In genomic region chr21:34268493-34268892, GRCh38 we compare ENCODE assay signal across 20 cellular contexts.
DNase-seq lines count a peak whose midpoint lies in the region; ATAC-seq, FAIRE-seq and TF ChIP-seq lines count a peak whose summit lies in the region.
"Had no signal": no experiment of that assay in that cellular context is flagged by ENCODE, and none has a peak within 500 bp of the region (broad histone marks: within the 10 kb centered on the region; RNA-seq: fewer than 3 reads in every experiment).

No MANE protein-coding gene starts in this region.

- TF ChIP-seq EP300 in HepG2 (IDR thresholded peaks at IDR 0.05; ENCODE audit: low read depth in 2 of 2, low read length in 2 of 2) (no peak), HepG2 (CRISPR knock-in tag; IDR thresholded peaks at IDR 0.05; ENCODE audit: borderline replicate concordance) (no peak)

- H3K27me3 ChIP-seq in HepG2 (ENCODE audit: control insufficient read depth in 1 of 2, insufficient read depth in 2 of 2, low read length in 2 of 2) (peaks cover 0 to 4% of the 10 kb centered on the region in 2 experiments; a peak in 3 of 5 replicates), right lobe of liver (no peaks in the 10 kb centered on the region), mesendoderm (ENCODE audit: insufficient read depth, low read length, poor library complexity) (no peaks in the 10 kb centered on the region)
- H3K27me3 ChIP-seq: BLaER1 treated with 17β-estradiol and CSF1 and Interleukin-3, amounts not matched to agents 10 nM and 100 nM had no signal

- no peak for ATAC-seq in HepG2
- ATAC-seq in right lobe of liver, result no peak
- ATAC-seq: A549; CD8-positive, alpha-beta T cell had no signal

- BruUV-seq in HepG2 (replicated peaks; lab: Mats Ljungman, UMichigan), result no TSS peak

- no peak overlapping the region for H2AK5ac ChIP-seq in mesendoderm (ENCODE audit: low read length)

- no peaks in the 10 kb centered on the region for H3K79me2 ChIP-seq in HepG2 (ENCODE audit: insufficient read depth, low read length)
- H3K79me2 ChIP-seq in mesendoderm (ENCODE audit: control insufficient read depth, insufficient read depth, low read length), result no peaks in the 10 kb centered on the region

- no peaks in the 10 kb centered on the region for H3K36me3 ChIP-seq in HepG2 (replicated peaks in 1 of 2; ENCODE audit: control insufficient read depth in 1 of 2, insufficient read depth in 2 of 2, low read length in 2 of 2)
- no peaks in the 10 kb centered on the region for H3K36me3 ChIP-seq in right lobe of liver
- no peaks in the 10 kb centered on the region for H3K36me3 ChIP-seq in mesendoderm (ENCODE audit: control insufficient read depth, insufficient read depth, low read length)

- TF ChIP-seq POLR2A in HepG2 (IDR thresholded peaks at IDR 0.05; ENCODE audit: insufficient read depth in 1 of 2, low read depth in 2 of 2, low read length in 2 of 2) (no peak), right lobe of liver (IDR thresholded peaks at IDR 0.05) (no peak)

- no peak overlapping the region for H2AFZ ChIP-seq in HepG2 (ENCODE audit: low read length)

- H4K8ac ChIP-seq in mesendoderm (ENCODE audit: low read depth, low read length), result no peak overlapping the region

- no peak overlapping the region for H4K5ac ChIP-seq in mesendoderm (ENCODE audit: low read length)

- no peak overlapping the region for H2BK5ac ChIP-seq in mesendoderm (ENCODE audit: low read length)

- H3K79me1 ChIP-seq in mesendoderm (ENCODE audit: low read length), result no peaks in the 10 kb centered on the region

- H2BK120ac ChIP-seq in mesendoderm (ENCODE audit: low read depth, low read length), result no peak overlapping the region

- POLR2A ChIA-PET in HepG2 (lab: Yijun Ruan, JAX), result no interaction called here

- H3K4me2 ChIP-seq in HepG2 (ENCODE audit: low read depth, low read length) (no peak overlapping the region), mesendoderm (ENCODE audit: low read length) (no peak overlapping the region)
- H3K4me2 ChIP-seq: A549; BLaER1 treated with 17β-estradiol and CSF1 and Interleukin-3, amounts not matched to agents 10 nM and 100 nM had no signal

- TF ChIP-seq RAD21 in HepG2 (CRISPR knock-in tag; IDR thresholded peaks at IDR 0.05), result no peak

- H3K4me1 ChIP-seq in HepG2 (ENCODE audit: insufficient read depth, low read length) (no peaks in the 10 kb centered on the region), right lobe of liver (no peaks in the 10 kb centered on the region), mesendoderm (ENCODE audit: control insufficient read depth, low read depth, low read length) (no peaks in the 10 kb centered on the region)
- H3K4me1 ChIP-seq: A549; BLaER1 treated with 17β-estradiol and CSF1 and Interleukin-3, amounts not matched to agents 10 nM and 100 nM; Caco-2 had no signal

- in situ Hi-C loops in HepG2 (cut with HindIII; ENCODE audit: extremely low pct_ligation_motif_present, low pct_unique_long_range_greater_than_20kb), result no loop called here

- CTCF ChIA-PET in HepG2 (lab: Yijun Ruan, JAX; ENCODE audit: low intra/inter-chr PET ratio, low total read pairs), result no interaction called here

- 23% methylated on average over 8 of the region's 8 CpGs for WGBS in HepG2 (ENCODE audit: low lambda C conversion rate)
- WGBS in right lobe of liver (ENCODE audit: insufficient coverage, low coverage, low lambda C conversion rate, missing lambda C conversion rate), result 60% methylated on average over 8 of the region's 8 CpGs
- no CpG with 5 or more reads among the region's 8 CpGs for whole genome bisulfite sequencing in mesendoderm (ENCODE audit: extremely low coverage, insufficient coverage, low lambda C conversion rate)

- no peak for FAIRE-seq in HepG2 (lab: Jason Lieb, UNC)
- FAIRE-seq: A549, D721Med, G401.6, GM12891, GM19239 had no signal

- H2BK15ac ChIP-seq in mesendoderm (replicated peaks; ENCODE audit: low read depth), result no peak overlapping the region

- no peak overlapping the region for H3K4ac ChIP-seq in mesendoderm (ENCODE audit: low read depth, low read length)

- no peak overlapping the region for H3K23ac ChIP-seq in mesendoderm (ENCODE audit: low read length)

- H3K9ac ChIP-seq in HepG2 (ENCODE audit: insufficient read depth, low read depth, low read length) (no peak overlapping the region), mesendoderm (ENCODE audit: low read length) (no peak overlapping the region)
- H3K9ac ChIP-seq: BLaER1 treated with 17β-estradiol and CSF1 and Interleukin-3, amounts not matched to agents 10 nM and 100 nM had no signal

- no peak overlapping the region for H3K27ac ChIP-seq in HepG2 (ENCODE audit: extremely low read length, insufficient read depth, low read length)
- no peak overlapping the region for H3K27ac ChIP-seq in right lobe of liver
- H3K27ac ChIP-seq in mesendoderm (ENCODE audit: low read depth, low read length), result no peak overlapping the region
- H3K27ac ChIP-seq: 22Rv1; A549; BLaER1 treated with 17β-estradiol and CSF1 and Interleukin-3, amounts not matched to agents 10 nM and 100 nM; C4-2B had no signal

- H3K18ac ChIP-seq in mesendoderm (ENCODE audit: low read length), result no peak overlapping the region

- H4K20me1 ChIP-seq in HepG2 (ENCODE audit: insufficient read depth, low read length), result no peaks in the 10 kb centered on the region
- H4K20me1 ChIP-seq: BLaER1 treated with 17β-estradiol and CSF1 and Interleukin-3, amounts not matched to agents 10 nM and 100 nM had no signal

- no peak overlapping the region for H3K56ac ChIP-seq in mesendoderm (ENCODE audit: low read length)

- H3K9me3 ChIP-seq in HepG2 (ENCODE audit: low read length) (no peaks in the 10 kb centered on the region), right lobe of liver (no peaks in the 10 kb centered on the region)
- H3K9me3 ChIP-seq: A549 had no signal

- DNase-seq in HepG2 (ENCODE audit: low spot score) (no peak), right lobe of liver (no peak), mesendoderm (peak; percentile 5)
- DNase-seq in activated CD8-positive, alpha-beta memory T cell treated with anti-CD3 and anti-CD28 coated beads, Interleukin-2, amount 50 U/mL, for 4 hours, result no peak
- no peak for DNase-seq in activated CD4-positive, alpha-beta T cell treated with anti-CD3 and anti-CD28 coated beads, Interleukin-2, amount 50 U/mL, for 1 hour
- DNase-seq: AML-193; Caco-2; Calu3; CD4-positive, alpha-beta T cell; CD8-positive, alpha-beta T cell; DMS79 treated with DMSO at 0.1 percent for 48 hours; GF-D8 had no signal

- intact Hi-C loops in HepG2 (cut with micrococcal nuclease; ENCODE audit: unreplicated experiment), result no loop called here
- intact Hi-C loops in right lobe of liver (cut with DNase I), result no loop called here

- H3K4me3 ChIP-seq in HepG2 (replicated peaks in 1 of 3; ENCODE audit: insufficient read depth in 1 of 3, low read depth in 2 of 3, low read length in 3 of 3) (no peak overlapping the region), right lobe of liver (no peak overlapping the region), mesendoderm (ENCODE audit: low read length) (no peak overlapping the region)
- H3K4me3 ChIP-seq: A549; BLaER1 treated with 17β-estradiol and CSF1 and Interleukin-3, amounts not matched to agents 10 nM and 100 nM had no signal

- no peak for TF ChIP-seq CTCF in HepG2 (CRISPR knock-in tag; IDR thresholded peaks at IDR 0.05)
- no peak for TF ChIP-seq CTCF in right lobe of liver (IDR thresholded peaks at IDR 0.05)

TF ChIP-seq in HepG2, 621 proteins besides CTCF, POLR2A, EP300 and RAD21:
- TF ChIP-seq CREB1 (IDR thresholded peaks at IDR 0.05) (peak; percentile 79), CREB1 (CRISPR knock-in tag; IDR thresholded peaks at IDR 0.05) (no peak), ELF4 (CRISPR knock-in tag; IDR thresholded peaks at IDR 0.05; ENCODE audit: borderline replicate concordance) (no peak), STAT6 (CRISPR knock-in tag; IDR thresholded peaks at IDR 0.05; ENCODE audit: borderline replicate concordance) (no peak), REXO4 (CRISPR knock-in tag; IDR thresholded peaks at IDR 0.05; ENCODE audit: borderline replicate concordance) (no peak), ZC3H13 (CRISPR knock-in tag; IDR thresholded peaks at IDR 0.05) (no peak), ZNF570 (CRISPR knock-in tag; IDR thresholded peaks at IDR 0.05; ENCODE audit: borderline replicate concordance) (no peak), RFXANK (CRISPR knock-in tag; IDR thresholded peaks at IDR 0.05) (no peak), ZNF121 (CRISPR knock-in tag; IDR thresholded peaks at IDR 0.05) (no peak), PITX1 (CRISPR knock-in tag; IDR thresholded peaks at IDR 0.05) (no peak), ZNF589 (CRISPR knock-in tag; conservative IDR thresholded peaks at IDR 0.05) (no peak), ATF7 (IDR thresholded peaks at IDR 0.05) (peak; percentile 81), ATF7 (CRISPR knock-in tag; IDR thresholded peaks at IDR 0.05) (no peak), MED8 (CRISPR knock-in tag; IDR thresholded peaks at IDR 0.05; ENCODE audit: insufficient replicate concordance) (no peak)
